11 cellular contexts compared by ENCODE assay signal in genomic region chr3:42161050-42161935, GRCh38.
DNase-seq lines count a peak whose midpoint lies in the region; ATAC-seq, FAIRE-seq and TF ChIP-seq lines count a peak whose summit lies in the region.
"Had no signal": no experiment of that assay in that cellular context is flagged by ENCODE, and none has a peak within 500 bp of the region (broad histone marks: within the 10 kb centered on the region; RNA-seq: fewer than 3 reads in every experiment).

No MANE protein-coding gene starts in this region.

- peak overlapping the region; percentile 27 for H3K27ac ChIP-seq in DOHH2 (ENCODE audit: low read depth, low read length)
- H3K27ac ChIP-seq in OCI-LY1 (ENCODE audit: low read depth, low read length, poor library complexity, severe bottlenecking), result peak overlapping the region; percentile 84
- H3K27ac ChIP-seq in endothelial cell of umbilical vein (ENCODE audit: insufficient read depth, low read depth, low read length), result peak overlapping the region; percentile 85
- H3K27ac ChIP-seq in osteoblast (ENCODE audit: low read depth, low read length), result peak overlapping the region; percentile 29
- H3K27ac ChIP-seq in thyroid gland, result no peak overlapping the region

- H3K9me3 ChIP-seq in DOHH2 (ENCODE audit: control insufficient read depth, insufficient read depth, low read length), result no peaks in the 10 kb centered on the region
- no peaks in the 10 kb centered on the region for H3K9me3 ChIP-seq in OCI-LY1 (ENCODE audit: low read length)
- no peaks in the 10 kb centered on the region for H3K9me3 ChIP-seq in endothelial cell of umbilical vein (replicated peaks; ENCODE audit: control insufficient read depth, insufficient read depth, low read length)
- H3K9me3 ChIP-seq in osteoblast (ENCODE audit: low read depth, low read length), result no peaks in the 10 kb centered on the region
- H3K9me3 ChIP-seq in thyroid gland, result no peaks in the 10 kb centered on the region

- DNase-seq in endothelial cell of umbilical vein (ENCODE audit: low read depth, low spot score), result peak; percentile 72
- peak; percentile 82 for DNase-seq in osteoblast (ENCODE audit: insufficient read length, low spot score, missing footprints)
- DNase-seq in GM20000 (ENCODE audit: low spot score), result no peak
- no peak for DNase-seq in thyroid gland
- DNase-seq: KBM-7, NCI-H345, posterior cingulate gyrus had no signal

- H3K4me1 ChIP-seq in DOHH2 (ENCODE audit: control insufficient read depth, low read length) (peaks cover 92% of the 10 kb centered on the region), OCI-LY1 (ENCODE audit: insufficient read depth, low read length, severe bottlenecking) (peaks cover 77% of the 10 kb centered on the region), endothelial cell of umbilical vein (ENCODE audit: control insufficient read depth, extremely low read depth, insufficient read depth, low read length) (peaks cover 34% of the 10 kb centered on the region), osteoblast (ENCODE audit: insufficient read depth, low read length) (peaks cover 23% of the 10 kb centered on the region), thyroid gland (peaks cover 36 to 45% of the 10 kb centered on the region in 2 donors)

- TF ChIP-seq POLR2A in endothelial cell of umbilical vein (IDR thresholded peaks at IDR 0.05; ENCODE audit: low read depth, low read length), result no peak
- no peak for TF ChIP-seq POLR2A in thyroid gland (IDR thresholded peaks at IDR 0.05)

- H3K79me2 ChIP-seq in DOHH2 (ENCODE audit: control insufficient read depth, low read length) (peaks cover 88% of the 10 kb centered on the region), OCI-LY1 (ENCODE audit: insufficient read depth, low read length) (peaks cover 22% of the 10 kb centered on the region), endothelial cell of umbilical vein (ENCODE audit: control insufficient read depth, insufficient read depth, low read length) (peaks cover 40% of the 10 kb centered on the region), osteoblast (ENCODE audit: insufficient read depth, low read length) (peaks cover 53% of the 10 kb centered on the region)

- peaks cover 15% of the 10 kb centered on the region for H3K36me3 ChIP-seq in DOHH2 (ENCODE audit: control insufficient read depth, low read length)
- H3K36me3 ChIP-seq in OCI-LY1 (ENCODE audit: insufficient read depth, low read length), result no peaks in the 10 kb centered on the region
- H3K36me3 ChIP-seq in endothelial cell of umbilical vein (ENCODE audit: control insufficient read depth in 2 of 2, extremely low read depth in 1 of 2, insufficient read depth in 2 of 2, low read length in 2 of 2), result no peaks in the 10 kb centered on the region
- H3K36me3 ChIP-seq in osteoblast (ENCODE audit: insufficient read depth, low read length), result no peaks in the 10 kb centered on the region
- no peaks in the 10 kb centered on the region for H3K36me3 ChIP-seq in thyroid gland

- H3K27me3 ChIP-seq in DOHH2 (ENCODE audit: control insufficient read depth, low read length) (no peaks in the 10 kb centered on the region), OCI-LY1 (ENCODE audit: insufficient read depth, low read length) (no peaks in the 10 kb centered on the region), endothelial cell of umbilical vein (ENCODE audit: control insufficient read depth in 2 of 2, insufficient read depth in 2 of 2, low read length in 2 of 2) (no peaks in the 10 kb centered on the region), osteoblast (ENCODE audit: insufficient read depth, low read length) (no peaks in the 10 kb centered on the region), thyroid gland (no peaks in the 10 kb centered on the region)

- H2AFZ ChIP-seq in OCI-LY1 (ENCODE audit: low read length), result no peak overlapping the region
- H2AFZ ChIP-seq in endothelial cell of umbilical vein (ENCODE audit: low read depth, low read length), result no peak overlapping the region
- no peak overlapping the region for H2AFZ ChIP-seq in osteoblast (ENCODE audit: low read length)

- no peak for TF ChIP-seq CTCF in DOHH2 (IDR thresholded peaks at IDR 0.05; ENCODE audit: low read depth, low read length, poor library complexity, severe bottlenecking)
- no peak for TF ChIP-seq CTCF in OCI-LY1 (IDR thresholded peaks at IDR 0.05; ENCODE audit: low read length)
- TF ChIP-seq CTCF in endothelial cell of umbilical vein (IDR thresholded peaks at IDR 0.05; ENCODE audit: extremely low read depth in 1 of 2, insufficient read depth in 1 of 2, low read depth in 1 of 2, low read length in 2 of 2), result no peak
- no peak for TF ChIP-seq CTCF in osteoblast (IDR thresholded peaks at IDR 0.05; ENCODE audit: extremely low read depth, low read depth, low read length)
- no peak for TF ChIP-seq CTCF in GM20000 (IDR thresholded peaks at IDR 0.05; ENCODE audit: extremely low read depth, missing control alignments)
- no peak for TF ChIP-seq CTCF in thyroid gland (IDR thresholded peaks at IDR 0.05)

- CTCF ChIA-PET in endothelial cell of umbilical vein (lab: Charles Lee), result interaction anchor here (1.0 to 1.9 kb wide), 5 partner anchors 9 to 42 kb away, joined by 4 to 24 read pairs (median 4); no protein-coding TSS in a partner anchor

- no TSS peak for BruUV-seq in endothelial cell of umbilical vein (replicated peaks; lab: Mats Ljungman, UMichigan)

- FAIRE-seq in endothelial cell of umbilical vein (lab: Jason Lieb, UNC), result peak; percentile 75

- intact Hi-C loops in endothelial cell of umbilical vein (cut with micrococcal nuclease), result loop anchor here (2.0 kb wide), 1 partner anchor 24 kb away; no protein-coding TSS in a partner anchor
- intact Hi-C loops in thyroid gland (cut with DNase I), result no loop called here

- H3K4me3 ChIP-seq in DOHH2 (ENCODE audit: low read length) (peak overlapping the region; percentile 38), OCI-LY1 (ENCODE audit: low read depth, low read length, poor library complexity, severe bottlenecking) (peak overlapping the region; percentile 60), endothelial cell of umbilical vein (replicated peaks in 1 of 3; ENCODE audit: insufficient read depth in 1 of 3, low read depth in 1 of 3, low read length in 3 of 3) (peak overlapping the region in 1 of 3 experiments; percentile 51), osteoblast (ENCODE audit: insufficient read depth, low read length) (no peak overlapping the region), thyroid gland (replicated peaks in 1 of 3) (no peak overlapping the region)

- H4K20me1 ChIP-seq in DOHH2 (ENCODE audit: control insufficient read depth, insufficient read depth, low read depth, low read length) (no peaks in the 10 kb centered on the region), OCI-LY1 (ENCODE audit: insufficient read depth, low read length) (no peaks in the 10 kb centered on the region), endothelial cell of umbilical vein (replicated peaks; ENCODE audit: control insufficient read depth, extremely low read depth, insufficient read depth, low read length) (no peaks in the 10 kb centered on the region), osteoblast (ENCODE audit: insufficient read depth, low read length) (peaks cover 39% of the 10 kb centered on the region)

- no peaks in the 10 kb centered on the region for H3K9me2 ChIP-seq in DOHH2 (replicated peaks; ENCODE audit: control insufficient read depth, low read length)
- H3K9me2 ChIP-seq in OCI-LY1 (ENCODE audit: low read depth, low read length), result no peaks in the 10 kb centered on the region

- POLR2A ChIA-PET in endothelial cell of umbilical vein (lab: Charles Lee), result no interaction called here

- H3K9ac ChIP-seq in OCI-LY1 (ENCODE audit: low read length) (no peak overlapping the region; the same call in 1 of the 2 replicates), endothelial cell of umbilical vein (replicated peaks; ENCODE audit: extremely low read depth, insufficient read depth, low read length) (peak overlapping the region; percentile 68)

- H3K4me2 ChIP-seq in DOHH2 (ENCODE audit: low read length), result peak overlapping the region; percentile 68
- peak overlapping the region; percentile 18; the same call in 1 of the 2 replicates for H3K4me2 ChIP-seq in OCI-LY1 (ENCODE audit: low read length)
- H3K4me2 ChIP-seq in endothelial cell of umbilical vein (ENCODE audit: insufficient read depth, low read length), result peak overlapping the region; percentile 89
- peak overlapping the region; percentile 8 for H3K4me2 ChIP-seq in osteoblast (ENCODE audit: insufficient read depth, low read length)

- dilution Hi-C loops in endothelial cell of umbilical vein (cut with MboI; ENCODE audit: extremely low pct_ligation_motif_present, low sequenced_read_pairs), result no loop called here

- H3K9me1 ChIP-seq in endothelial cell of umbilical vein (replicated peaks; ENCODE audit: control insufficient read depth, extremely low read depth, insufficient read depth, low read length), result no peaks in the 10 kb centered on the region

- H3F3A ChIP-seq in DOHH2 (ENCODE audit: control insufficient read depth, insufficient read depth) (peaks cover 14% of the 10 kb centered on the region), OCI-LY1 (ENCODE audit: insufficient read depth, low read length) (no peaks in the 10 kb centered on the region)

- 94 to 95% methylated on average over 6 of the region's 6 CpGs for WGBS in thyroid gland, 2 donors

- no peak for ATAC-seq in GM19467 (IDR thresholded peaks at IDR 0.05; ENCODE audit: unreplicated experiment)
- ATAC-seq in GM19455 (IDR thresholded peaks at IDR 0.05; ENCODE audit: unreplicated experiment), result no peak

TF ChIP-seq in endothelial cell of umbilical vein, 7 proteins besides CTCF, POLR2A, EP300 and RAD21:
- no peak for TF ChIP-seq EZH2 (IDR thresholded peaks at IDR 0.05; ENCODE audit: borderline replicate concordance, low read depth, low read length, severe bottlenecking)
- TF ChIP-seq GATA2 (IDR thresholded peaks at IDR 0.05; ENCODE audit: insufficient read depth, insufficient read length, low read depth, low read length), result peak; percentile 9
- TF ChIP-seq POLR2AphosphoS5 (IDR thresholded peaks at IDR 0.05; ENCODE audit: insufficient read depth, low read depth, low read length), result peak; percentile 41
- TF ChIP-seq FOS (IDR thresholded peaks at IDR 0.05; ENCODE audit: borderline replicate concordance, insufficient read depth, low read length), result peak; percentile 59
TF ChIP-seq in endothelial cell of umbilical vein: peak in this region for 3.

Comparison
In these comparisons a context has a peak if more than half of its experiments do, and no peak if none do; other contexts are left out.
1. H3K27ac ChIP-seq: peak in DOHH2 (single experiment), OCI-LY1 (single experiment), endothelial cell of umbilical vein (single experiment) and osteoblast (single experiment); none in thyroid gland (0 of 3).
2. H3K4me2 ChIP-seq: peak in every context shown above with its lines; median percentile 89 in endothelial cell of umbilical vein; 68 in DOHH2; 18 in OCI-LY1; 8 in osteoblast.
3. H3K4me3 ChIP-seq: peak in DOHH2 (single experiment) and OCI-LY1 (single experiment); none in osteoblast (single experiment) and thyroid gland (0 of 3).
4. DNase-seq: peak in endothelial cell of umbilical vein (single experiment) and osteoblast (single experiment); none in GM20000 (single experiment) and thyroid gland (0 of 2).